In the genomic region with DNA sequence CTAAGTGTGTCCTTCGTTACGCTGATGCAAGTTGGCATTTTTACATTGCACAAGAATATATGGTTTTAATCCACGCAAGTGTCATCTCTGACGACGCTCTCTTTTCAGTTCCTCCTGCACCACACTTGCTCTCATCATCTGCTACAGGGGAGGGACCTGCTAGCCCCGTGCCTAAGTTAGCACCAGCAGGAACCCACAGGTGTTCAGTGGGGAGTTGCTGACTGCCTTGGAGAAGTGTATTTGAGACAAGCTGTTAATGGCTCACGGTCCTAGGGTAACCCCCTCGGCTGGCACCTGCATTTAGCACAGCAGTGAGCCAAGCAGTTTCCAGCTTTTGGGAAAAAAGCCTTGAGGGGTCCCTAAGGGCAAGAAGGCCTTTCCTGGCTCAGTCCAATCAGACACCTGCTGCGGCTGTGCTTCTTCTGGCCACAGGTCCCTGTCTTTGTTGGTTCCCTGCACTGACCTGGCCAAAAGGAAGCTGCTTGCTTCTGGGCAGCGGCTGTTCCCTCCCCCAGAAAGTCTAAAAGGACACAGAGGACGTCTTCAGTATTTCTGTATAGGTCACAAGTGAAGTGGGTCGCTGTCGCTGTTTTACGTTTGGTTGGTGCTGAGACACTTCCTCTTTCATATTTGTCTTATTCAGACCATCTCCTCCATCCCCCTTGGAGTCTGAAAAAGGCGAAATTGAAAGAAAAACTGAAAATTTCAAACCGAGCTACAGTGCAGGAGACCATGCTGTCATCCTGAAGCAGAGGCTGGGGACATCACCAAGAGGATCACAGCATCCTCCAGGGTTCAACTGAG, we compare ENCODE assay signal across 8 cellular contexts. TPM values are rescaled to one million over a fixed set of nuclear protein-coding genes. Genes with fewer than 3 reads are reported as not detected.
DNase-seq lines count a peak whose midpoint lies in the region; ATAC-seq and TF ChIP-seq lines count a peak whose summit lies in the region.
"Not testable (repeated sequence)": the region's sequence is repeated elsewhere in the genome, so short reads cannot be mapped to it uniquely, and the experiment has no call there.

No MANE protein-coding gene starts in this region.

- peak in 2 of 4 donors; percentile 9 to 79 for TF ChIP-seq POLR2A in upper lobe of left lung (IDR thresholded peaks at IDR 0.05)

- peak overlapping the region; percentile 70 for H3K4me3 Mint-ChIP-seq in activated CD4-positive, alpha-beta memory T cell treated with anti-CD3 and anti-CD28 coated beads, Interleukin-2, amount 10 ng/mL, durations not matched to agents 7 days and 5 days
- H3K4me3 Mint-ChIP-seq in naive thymus-derived CD4-positive, alpha-beta T cell = peak overlapping the region; percentile 77 to 91 (median 86)

- H3K4me3 ChIP-seq in coronary artery = not testable (repeated sequence)
- peak overlapping the region; percentile 61 for H3K4me3 ChIP-seq in naive thymus-derived CD4-positive, alpha-beta T cell (ENCODE audit: low read length)
- peak overlapping the region in 1 of 4 donors; percentile 11 for H3K4me3 ChIP-seq in upper lobe of left lung

- CTCF ChIA-PET in activated CD4-positive, alpha-beta memory T cell treated with anti-CD3 and anti-CD28 coated beads, Interleukin-2, amount 10 ng/mL, durations not matched to agents 7 days and 5 days (lab: Charles Lee) = interaction anchor here (0.6 to 3.8 kb wide), 10 partner anchors 12 to 227 kb away, joined by 3 to 27 read pairs (median 5); partner anchors contain the start of gene AMZ2
- CTCF ChIA-PET in naive thymus-derived CD4-positive, alpha-beta T cell (lab: Charles Lee) = interaction anchor here (0.6 to 1.6 kb wide), 5 partner anchors 25 to 226 kb away, joined by 3 read pairs; partner anchors contain the start of gene KPNA2

- ATAC-seq in GM18499 (IDR thresholded peaks at IDR 0.05; ENCODE audit: insufficient read depth, unreplicated experiment) (peak; percentile 39), GM21381 (IDR thresholded peaks at IDR 0.05; ENCODE audit: unreplicated experiment) (peak; percentile 63), HG03097 (IDR thresholded peaks at IDR 0.05; ENCODE audit: low FRiP score, unreplicated experiment) (peak; percentile 52), upper lobe of left lung (ENCODE audit: low FRiP score in 2 of 2) (peak; percentile 73 to 85)
- peak; percentile 89 for ATAC-seq in naive thymus-derived CD4-positive, alpha-beta T cell

- not testable (repeated sequence) for H3K27me3 Mint-ChIP-seq in activated CD4-positive, alpha-beta memory T cell treated with anti-CD3 and anti-CD28 coated beads, Interleukin-2, amount 10 ng/mL, durations not matched to agents 7 days and 5 days; naive thymus-derived CD4-positive, alpha-beta T cell

- WGBS in upper lobe of left lung, 2 donors = 52 to 59% methylated on average over 13 to 16 of the region's 16 CpGs

- H3K27ac Mint-ChIP-seq in activated CD4-positive, alpha-beta memory T cell treated with anti-CD3 and anti-CD28 coated beads, Interleukin-2, amount 10 ng/mL, durations not matched to agents 7 days and 5 days = peak overlapping the region; percentile 97
- peak overlapping the region; percentile 94 to 99 (median 97) for H3K27ac Mint-ChIP-seq in naive thymus-derived CD4-positive, alpha-beta T cell

- H3K27ac ChIP-seq in coronary artery (peak overlapping the region; percentile 68 to 69), upper lobe of left lung (peak overlapping the region; percentile 63 to 90 (median 84))
- H3K27ac ChIP-seq in naive thymus-derived CD4-positive, alpha-beta T cell (ENCODE audit: low read depth, low read length) = peak overlapping the region; percentile 79

- TF ChIP-seq CTCF in coronary artery (IDR thresholded peaks at IDR 0.05); upper lobe of left lung (IDR thresholded peaks at IDR 0.05): not testable (repeated sequence)

- TF ChIP-seq EP300 in upper lobe of left lung (IDR thresholded peaks at IDR 0.05) = peak in 2 of 4 donors; percentile 11 to 70

- not testable (repeated sequence) for H3K36me3 Mint-ChIP-seq in activated CD4-positive, alpha-beta memory T cell treated with anti-CD3 and anti-CD28 coated beads, Interleukin-2, amount 10 ng/mL, durations not matched to agents 7 days and 5 days (ENCODE audit: low read depth)
- H3K36me3 Mint-ChIP-seq in naive thymus-derived CD4-positive, alpha-beta T cell = peaks cover 0 to 20% (median 0%) of the 10 kb centered on the region in 5 donors

- H3K4me1 Mint-ChIP-seq in activated CD4-positive, alpha-beta memory T cell treated with anti-CD3 and anti-CD28 coated beads, Interleukin-2, amount 10 ng/mL, durations not matched to agents 7 days and 5 days = peaks cover 69% of the 10 kb centered on the region
- H3K4me1 Mint-ChIP-seq in naive thymus-derived CD4-positive, alpha-beta T cell = peaks cover 31 to 64% (median 41%) of the 10 kb centered on the region in 7 donors

- not testable (repeated sequence) for H3K9me3 ChIP-seq in naive thymus-derived CD4-positive, alpha-beta T cell (ENCODE audit: control insufficient read depth in 2 of 3, low read length in 3 of 3); upper lobe of left lung

- H3K36me3 ChIP-seq in naive thymus-derived CD4-positive, alpha-beta T cell (ENCODE audit: control insufficient read depth in 2 of 3, insufficient read depth in 3 of 3, low read length in 3 of 3); upper lobe of left lung: not testable (repeated sequence)

- intact Hi-C loops in naive thymus-derived CD4-positive, alpha-beta T cell (cut with micrococcal nuclease) = loop anchor here (1.0 to 2.0 kb wide), 5 partner anchors 10 to 219 kb away; partner anchors contain the start of genes ARSG (in 1 of the 2), SLC16A6 (in 1 of the 2) and WIPI1 (in 1 of the 2)

- H3K27me3 ChIP-seq in naive thymus-derived CD4-positive, alpha-beta T cell (ENCODE audit: control insufficient read depth in 2 of 2, insufficient read depth in 2 of 2, low read length in 2 of 2); upper lobe of left lung: not testable (repeated sequence)

- DNase-seq in NOMO-1 treated with DMSO at 0.1 percent for 48 hours (lab: John Stamatoyannopoulos, UW; ENCODE audit: unreplicated experiment) = peak; percentile 91
- DNase-seq in activated CD4-positive, alpha-beta memory T cell treated with anti-CD3 and anti-CD28 coated beads, Interleukin-2, amount 10 ng/mL, durations not matched to agents 7 days and 5 days = peak; percentile 58
- not testable (repeated sequence) for DNase-seq in coronary artery (ENCODE audit: low spot score)
- peak in 8 of 9 donors; percentile 29 to 66 (median 59) for DNase-seq in naive thymus-derived CD4-positive, alpha-beta T cell
- peak in 1 of 2 donors; percentile 70 for DNase-seq in upper lobe of left lung

- H3K9me3 Mint-ChIP-seq in activated CD4-positive, alpha-beta memory T cell treated with anti-CD3 and anti-CD28 coated beads, Interleukin-2, amount 10 ng/mL, durations not matched to agents 7 days and 5 days; naive thymus-derived CD4-positive, alpha-beta T cell: not testable (repeated sequence)

- POLR2A ChIA-PET in activated CD4-positive, alpha-beta memory T cell treated with anti-CD3 and anti-CD28 coated beads, Interleukin-2, amount 10 ng/mL, durations not matched to agents 7 days and 5 days (lab: Charles Lee) = interaction anchor here (0.6 to 6.2 kb wide), 17 partner anchors 10 to 519 kb away, joined by 3 to 112 read pairs (median 5); partner anchors contain the start of genes AMZ2, ARSG, NOL11 and SLC16A6
- POLR2A ChIA-PET in naive thymus-derived CD4-positive, alpha-beta T cell (lab: Charles Lee) = interaction anchor here (1.0 to 4.5 kb wide), 11 partner anchors 11 to 177 kb away, joined by 3 to 57 read pairs (median 4); partner anchors contain the start of genes AMZ2, ARSG and SLC16A6

- H3K4me1 ChIP-seq in naive thymus-derived CD4-positive, alpha-beta T cell (ENCODE audit: control insufficient read depth in 2 of 2, insufficient read depth in 2 of 2, low read length in 2 of 2) = peaks cover 21 to 61% of the 10 kb centered on the region in 2 donors
- peaks cover 0 to 23% (median 12%) of the 10 kb centered on the region in 4 donors for H3K4me1 ChIP-seq in upper lobe of left lung

RNA-seq across cellular contexts. Expression of gene AMZ2, which starts 10.3 kb away (rescaled TPM):
- 100 to 1,000 TPM; 106 to 121 TPM for total RNA-seq in activated CD4-positive, alpha-beta memory T cell treated with anti-CD3 and anti-CD28 coated beads, Interleukin-2, amount 10 ng/mL, durations not matched to agents 7 days and 5 days
- 10 to 100 TPM; 47.6 to 85.5 (median 73.8) TPM for total RNA-seq in naive thymus-derived CD4-positive, alpha-beta T cell
- polyA plus RNA-seq in naive thymus-derived CD4-positive, alpha-beta T cell = 100 to 1,000 TPM in 1 of 2 donors, 10 to 100 TPM in 1; 98.4 to 103 TPM
- 10 to 100 TPM; 19.4 to 50.3 (median 45.8) TPM for total RNA-seq in upper lobe of left lung

RNA-seq across cellular contexts. Expression of gene SLC16A6, which starts 53.4 kb away (rescaled TPM):
- 10 to 100 TPM; 10.4 to 10.8 TPM for total RNA-seq in activated CD4-positive, alpha-beta memory T cell treated with anti-CD3 and anti-CD28 coated beads, Interleukin-2, amount 10 ng/mL, durations not matched to agents 7 days and 5 days
- 10 to 100 TPM in 1 of 5 experiments, 1 to 10 TPM in 4; 4.0 to 12.5 (median 6.8) TPM for total RNA-seq in naive thymus-derived CD4-positive, alpha-beta T cell
- 1 to 10 TPM in 1 of 2 donors, under 1 TPM in 1; 0.74 to 1.1 TPM for polyA plus RNA-seq in naive thymus-derived CD4-positive, alpha-beta T cell
- 1 to 10 TPM; 2.4 to 9.9 (median 6.5) TPM for total RNA-seq in upper lobe of left lung

RNA-seq across cellular contexts. Expression of gene ARSG, which starts 53.7 kb away (rescaled TPM):
- total RNA-seq in activated CD4-positive, alpha-beta memory T cell treated with anti-CD3 and anti-CD28 coated beads, Interleukin-2, amount 10 ng/mL, durations not matched to agents 7 days and 5 days = 10 to 100 TPM; 13.5 to 16.8 TPM
- 10 to 100 TPM in 4 of 5 experiments, 1 to 10 TPM in 1; 7.3 to 20.0 (median 13.2) TPM for total RNA-seq in naive thymus-derived CD4-positive, alpha-beta T cell
- polyA plus RNA-seq in naive thymus-derived CD4-positive, alpha-beta T cell = 1 to 10 TPM; 7.9 to 8.5 TPM
- total RNA-seq in upper lobe of left lung = 10 to 100 TPM in 2 of 6 donors, 1 to 10 TPM in 4; 3.6 to 16.8 (median 7.7) TPM

Comparison
In these comparisons a context has a peak if more than half of its experiments do, and no peak if none do; other contexts are left out.
1. ATAC-seq: peak in every context shown above with its lines; median percentile 89 in naive thymus-derived CD4-positive, alpha-beta T cell; 79 in upper lobe of left lung; 63 in GM21381; 52 in HG03097; 39 in GM18499.